Comparison of ENCODE assay signal across 29 cellular contexts in the genomic region with DNA sequence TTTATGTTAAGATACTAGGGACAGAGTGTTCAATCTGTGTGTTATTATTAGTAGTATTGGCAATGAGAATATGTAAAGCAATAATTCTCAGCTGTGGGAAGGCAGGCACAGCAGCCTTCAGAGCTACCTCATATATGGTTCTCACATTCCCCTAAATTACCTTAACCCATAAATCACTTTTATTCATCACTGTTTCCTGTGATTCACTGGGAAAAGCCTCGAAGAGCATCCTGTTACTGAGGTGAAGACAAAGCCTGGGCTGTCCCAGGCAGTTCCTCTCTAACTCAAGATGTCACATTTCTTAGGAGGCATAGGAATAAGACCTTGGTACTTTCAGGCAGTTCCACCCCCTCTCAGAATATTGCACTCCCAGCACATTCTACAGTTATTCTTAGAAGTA.
"Had no signal": no experiment of that assay in that cellular context is flagged by ENCODE, and none has a peak within 500 bp of the region (broad histone marks: within the 10 kb centered on the region; RNA-seq: fewer than 3 reads in every experiment).

No MANE protein-coding gene starts in this region.

- ATAC-seq: activated CD4-positive, alpha-beta T cell treated with anti-CD3 and anti-CD28 coated beads for 36 hours; activated naive CD4-positive, alpha-beta T cell treated with anti-CD3 and anti-CD28 coated beads, Interleukin-2, amount 50 U/mL, for 72 hours; activated T-cell treated with anti-CD3 and anti-CD28 coated beads, Interleukin-2, amount 50 U/mL, for 72 hours; esophagus mucosa; gastrocnemius medialis; heart right ventricle; T-helper 17 cell had no signal

- H3K4me1 Mint-ChIP-seq: activated CD4-positive, alpha-beta memory T cell treated with anti-CD3 and anti-CD28 coated beads, Interleukin-2, amount 10 ng/mL, durations not matched to agents 7 days and 5 days; activated CD4-positive, alpha-beta T cell treated with anti-CD3 and anti-CD28 coated beads for 36 hours; activated CD4-positive, alpha-beta T cell treated with anti-CD3 and anti-CD28 coated beads, Interleukin-2, amount 10 ng/mL, durations not matched to agents 24 days and 14 days; activated naive CD4-positive, alpha-beta T cell treated with anti-CD3 and anti-CD28 coated beads, Interleukin-2, amount 10 ng/mL, durations not matched to agents 7 days and 5 days; activated naive CD8-positive, alpha-beta T cell treated with anti-CD3 and anti-CD28 coated beads, Interleukin-2, amount 10 ng/mL, durations not matched to agents 7 days and 5 days; brain; T-helper 17 cell had no signal

- H3K4me3 ChIP-seq: ascending aorta, breast epithelium, cardiac muscle cell, colonic mucosa, gastrocnemius medialis, heart right ventricle had no signal

- H3K27ac ChIP-seq: ascending aorta, breast epithelium, cardiac muscle cell, colonic mucosa, gastrocnemius medialis, heart right ventricle had no signal

- H3K9me3 ChIP-seq: ascending aorta, colonic mucosa, gastrocnemius medialis had no signal

- H3K27me3 Mint-ChIP-seq: activated CD4-positive, alpha-beta memory T cell treated with anti-CD3 and anti-CD28 coated beads, Interleukin-2, amount 10 ng/mL, durations not matched to agents 7 days and 5 days; activated CD4-positive, alpha-beta T cell treated with anti-CD3 and anti-CD28 coated beads for 36 hours; activated CD4-positive, alpha-beta T cell treated with anti-CD3 and anti-CD28 coated beads, Interleukin-2, amount 10 ng/mL, durations not matched to agents 24 days and 14 days; activated naive CD4-positive, alpha-beta T cell treated with anti-CD3 and anti-CD28 coated beads, Interleukin-2, amount 10 ng/mL, durations not matched to agents 7 days and 5 days; activated naive CD8-positive, alpha-beta T cell treated with anti-CD3 and anti-CD28 coated beads, Interleukin-2, amount 10 ng/mL, durations not matched to agents 7 days and 5 days; activated T-cell treated with anti-CD3 and anti-CD28 coated beads, Interleukin-2, amount 50 U/mL, for 24 hours; T-helper 17 cell had no signal

- H3K27ac Mint-ChIP-seq: activated CD4-positive, alpha-beta memory T cell treated with anti-CD3 and anti-CD28 coated beads, Interleukin-2, amount 10 ng/mL, durations not matched to agents 7 days and 5 days; activated CD4-positive, alpha-beta T cell treated with anti-CD3 and anti-CD28 coated beads for 36 hours; activated CD4-positive, alpha-beta T cell treated with anti-CD3 and anti-CD28 coated beads, Interleukin-2, amount 10 ng/mL, durations not matched to agents 24 days and 14 days; activated naive CD4-positive, alpha-beta T cell treated with anti-CD3 and anti-CD28 coated beads, Interleukin-2, amount 10 ng/mL, durations not matched to agents 7 days and 5 days; activated naive CD4-positive, alpha-beta T cell treated with anti-CD3 and anti-CD28 coated beads, Interleukin-2, amount 50 U/mL, for 72 hours; activated naive CD8-positive, alpha-beta T cell treated with anti-CD3 and anti-CD28 coated beads, Interleukin-2, amount 10 ng/mL, durations not matched to agents 7 days and 5 days; activated T-cell treated with anti-CD3 and anti-CD28 coated beads, Interleukin-2, amount 50 U/mL, for 24 hours; activated T-cell treated with anti-CD3 and anti-CD28 coated beads, Interleukin-2, amount 50 U/mL, for 72 hours; brain; T-helper 17 cell; T-helper 2 cell treated with Interferon-gamma antibody and Interleukin-4, amounts not matched to agents 5 μg/mL and 100 μg/mL, for 36 hours had no signal

- H3K27me3 ChIP-seq: ascending aorta, breast epithelium, cardiac muscle cell, colonic mucosa, gastrocnemius medialis, heart right ventricle had no signal

- H3K36me3 Mint-ChIP-seq: activated naive CD4-positive, alpha-beta T cell treated with anti-CD3 and anti-CD28 coated beads, Interleukin-2, amount 10 ng/mL, durations not matched to agents 7 days and 5 days; activated naive CD4-positive, alpha-beta T cell treated with anti-CD3 and anti-CD28 coated beads, Interleukin-2, amount 50 U/mL, for 72 hours; activated naive CD8-positive, alpha-beta T cell treated with anti-CD3 and anti-CD28 coated beads, Interleukin-2, amount 10 ng/mL, durations not matched to agents 7 days and 5 days; brain had no signal

- H3K4me1 ChIP-seq: ascending aorta, breast epithelium, colonic mucosa, gastrocnemius medialis, heart right ventricle had no signal

- H3K4me3 Mint-ChIP-seq: activated CD4-positive, alpha-beta memory T cell treated with anti-CD3 and anti-CD28 coated beads, Interleukin-2, amount 10 ng/mL, durations not matched to agents 7 days and 5 days; activated CD4-positive, alpha-beta T cell treated with anti-CD3 and anti-CD28 coated beads for 36 hours; activated CD4-positive, alpha-beta T cell treated with anti-CD3 and anti-CD28 coated beads, Interleukin-2, amount 10 ng/mL, durations not matched to agents 24 days and 14 days; activated naive CD4-positive, alpha-beta T cell treated with anti-CD3 and anti-CD28 coated beads, Interleukin-2, amount 10 ng/mL, durations not matched to agents 7 days and 5 days; activated naive CD8-positive, alpha-beta T cell treated with anti-CD3 and anti-CD28 coated beads, Interleukin-2, amount 10 ng/mL, durations not matched to agents 7 days and 5 days; activated T-cell treated with anti-CD3 and anti-CD28 coated beads, Interleukin-2, amount 50 U/mL, for 24 hours; activated T-cell treated with anti-CD3 and anti-CD28 coated beads, Interleukin-2, amount 50 U/mL, for 72 hours; brain; T-helper 17 cell; T-helper 2 cell treated with Interferon-gamma antibody and Interleukin-4, amounts not matched to agents 5 μg/mL and 100 μg/mL, for 36 hours had no signal

- H3K36me3 ChIP-seq: ascending aorta, breast epithelium, cardiac muscle cell, colonic mucosa, gastrocnemius medialis, heart right ventricle had no signal

- DNase-seq: activated CD4-positive, alpha-beta memory T cell treated with anti-CD3 and anti-CD28 coated beads, Interleukin-2, amount 10 ng/mL, durations not matched to agents 7 days and 5 days; activated CD4-positive, alpha-beta T cell treated with anti-CD3 and anti-CD28 coated beads for 36 hours; activated CD4-positive, alpha-beta T cell treated with anti-CD3 and anti-CD28 coated beads, Interleukin-2, amount 10 ng/mL, durations not matched to agents 24 days and 14 days; activated CD4-positive, CD25-positive, alpha-beta regulatory T cell; activated CD4-positive, CD25-positive, alpha-beta regulatory T cell treated with anti-CD3 and anti-CD28 coated beads, Interleukin-2, amount 50 U/mL, for 72 hours; activated CD8-positive, alpha-beta memory T cell treated with anti-CD3 and anti-CD28 coated beads, Interleukin-2, amount 50 U/mL, for 48 hours; activated gamma-delta T cell; activated naive CD4-positive, alpha-beta T cell; activated naive CD4-positive, alpha-beta T cell treated with anti-CD3 and anti-CD28 coated beads, Interleukin-2, amount 10 ng/mL, durations not matched to agents 7 days and 5 days; activated naive CD8-positive, alpha-beta T cell treated with anti-CD3 and anti-CD28 coated beads, Interleukin-2, amount 10 ng/mL, durations not matched to agents 7 days and 5 days; activated T-cell treated with anti-CD3 and anti-CD28 coated beads for 4 hours; activated T-cell treated with anti-CD3 and anti-CD28 coated beads, Interleukin-2, amount 50 U/mL, for 24 hours; activated T-cell treated with anti-CD3 and anti-CD28 coated beads, Interleukin-2, amount 50 U/mL, for 72 hours; central memory CD4-positive, alpha-beta T cell; cerebellar nuclear complex; colonic mucosa; effector CD8-positive, alpha-beta T cell; foreskin fibroblast; gastrocnemius medialis; heart right ventricle; T-helper 1 cell; T-helper 17 cell had no signal
